In the genomic region with DNA sequence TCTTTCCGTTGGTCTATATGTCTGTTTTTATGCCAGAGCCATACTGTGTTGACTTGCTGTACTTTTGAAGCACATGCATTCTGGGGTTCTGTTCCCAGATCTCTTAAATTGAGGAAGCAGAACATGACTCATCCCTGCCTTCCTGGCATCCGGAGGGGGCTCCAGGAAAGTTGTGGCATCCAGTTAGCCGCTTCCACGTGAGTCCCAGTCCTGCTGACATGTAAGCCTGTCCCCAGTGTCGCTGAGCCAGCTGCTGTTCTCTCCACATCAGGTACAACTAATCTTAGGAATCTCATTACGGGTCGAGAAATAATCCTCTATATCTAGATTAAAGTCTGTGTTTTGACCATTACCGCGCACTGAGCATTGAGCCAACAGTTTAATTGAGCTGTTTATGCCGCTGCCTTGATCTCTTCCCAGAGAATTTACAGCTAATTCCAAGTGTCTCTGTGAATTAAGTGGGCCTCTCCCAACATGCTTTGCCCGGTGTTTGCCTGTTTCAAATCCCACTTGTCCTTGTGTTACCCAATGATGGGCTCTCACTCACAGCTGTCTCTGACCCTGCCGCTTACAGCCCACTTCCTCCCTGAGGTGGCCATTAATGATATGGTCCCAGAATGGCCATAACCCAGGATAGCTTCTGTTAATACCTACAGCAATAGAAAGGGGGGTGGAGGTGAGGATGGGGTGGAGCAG, we compare ENCODE assay signal across 13 cellular contexts. TPM values are rescaled to one million over a fixed set of nuclear protein-coding genes. Genes with fewer than 3 reads are reported as not detected.
DNase-seq lines count a peak whose midpoint lies in the region; ATAC-seq, FAIRE-seq and TF ChIP-seq lines count a peak whose summit lies in the region.
"Had no signal": no experiment of that assay in that cellular context is flagged by ENCODE, and none has a peak within 500 bp of the region (broad histone marks: within the 10 kb centered on the region; RNA-seq: fewer than 3 reads in every experiment).

No MANE protein-coding gene starts in this region.

- no peak overlapping the region for H3K4me3 Mint-ChIP-seq in endodermal cell
- H3K4me3 Mint-ChIP-seq in Calu3 (ENCODE audit: low read depth, unreplicated experiment), result no peak overlapping the region
- H3K4me3 Mint-ChIP-seq in progenitor cell of endocrine pancreas (ENCODE audit: low read depth), result no peak overlapping the region

- H3K27ac ChIP-seq in endodermal cell (ENCODE audit: low read depth, low read length), result no peak overlapping the region
- H3K27ac ChIP-seq in pancreas, result peak overlapping the region in 1 of 4 donors; percentile 17
- H3K27ac ChIP-seq: BLaER1 treated with 17β-estradiol and CSF1 and Interleukin-3, amounts not matched to agents 10 nM and 100 nM; epithelial cell of prostate had no signal

- intact Hi-C loops in pancreas (cut with DNase I) (loop anchor here in 2 of 3 donors (10.0 kb wide), 2 partner anchors 155 to 275 kb away; no protein-coding TSS in a partner anchor), Calu3 (cut with micrococcal nuclease; ENCODE audit: unreplicated experiment) (loop anchor here (10.0 kb wide), 1 partner anchor 185 kb away; no protein-coding TSS in a partner anchor)

- H3K9me3 Mint-ChIP-seq in endodermal cell (peaks cover 6% of the 10 kb centered on the region), Calu3 (ENCODE audit: low read depth, unreplicated experiment) (no peaks in the 10 kb centered on the region), progenitor cell of endocrine pancreas (ENCODE audit: low read depth) (peaks cover 12% of the 10 kb centered on the region)

- H3K4me1 ChIP-seq in endodermal cell (ENCODE audit: control insufficient read depth, insufficient read depth, low read length) (peaks cover 11% of the 10 kb centered on the region), pancreas (peaks cover 0 to 4% (median 0%) of the 10 kb centered on the region in 3 donors)

- H3K36me3 ChIP-seq in endodermal cell (ENCODE audit: control insufficient read depth, insufficient read depth, low read length) (no peaks in the 10 kb centered on the region), pancreas (no peaks in the 10 kb centered on the region)
- H3K36me3 ChIP-seq: BLaER1 treated with 17β-estradiol and CSF1 and Interleukin-3, amounts not matched to agents 10 nM and 100 nM had no signal

- no peak for TF ChIP-seq CTCF in D721Med (IDR thresholded peaks at IDR 0.05; ENCODE audit: insufficient read depth, missing control alignments)
- TF ChIP-seq CTCF in endodermal cell (conservative IDR thresholded peaks at IDR 0.05), result no peak
- TF ChIP-seq CTCF in pancreas (IDR thresholded peaks at IDR 0.05), result no peak
- no peak for TF ChIP-seq CTCF in Calu3 (IDR thresholded peaks at IDR 0.05; ENCODE audit: unreplicated experiment)
- TF ChIP-seq CTCF in progenitor cell of endocrine pancreas (IDR thresholded peaks at IDR 0.05; ENCODE audit: unreplicated experiment), result no peak

- WGBS in endodermal cell (ENCODE audit: insufficient coverage in 1 of 2, insufficient read length in 1 of 2), 2 experiments, result 91% methylated on average over 11 to 12 of the region's 12 CpGs
- 77 to 80% methylated on average over 12 of the region's 12 CpGs for WGBS in pancreas, 2 donors

- ATAC-seq in pancreas (peak in 3 of 4 donors; percentile 31 to 78 (median 44)), GM21529 (IDR thresholded peaks at IDR 0.05; ENCODE audit: unreplicated experiment) (no peak), HG03025 (IDR thresholded peaks at IDR 0.05; ENCODE audit: low FRiP score, unreplicated experiment) (no peak)

- H3K27me3 Mint-ChIP-seq in endodermal cell (ENCODE audit: insufficient read depth) (peaks cover 2% of the 10 kb centered on the region), Calu3 (ENCODE audit: unreplicated experiment) (no peaks in the 10 kb centered on the region), progenitor cell of endocrine pancreas (no peaks in the 10 kb centered on the region)

- no TSS peak for BruUV-seq in Calu3 (replicated peaks; lab: Mats Ljungman, UMichigan)

- CTCF ChIA-PET in Calu3 (lab: Charles Lee), result interaction anchor here (0.7 kb wide), 1 partner anchor 62 kb away, joined by 3 read pairs; no protein-coding TSS in a partner anchor

- DNase-seq in D721Med (ENCODE audit: insufficient read length, low spot score), result peak; percentile 63
- DNase-seq in NCI-H446 treated with DMSO at 0.1 percent for 48 hours (lab: John Stamatoyannopoulos, UW), result peak; percentile 49
- peak; percentile 54 for DNase-seq in endodermal cell
- DNase-seq in pancreas, result no peak
- DNase-seq in Calu3, result no peak
- no peak for DNase-seq in progenitor cell of endocrine pancreas (ENCODE audit: low spot score, unreplicated experiment)
- DNase-seq: islet precursor cell, NCI-H146, nucleus accumbens had no signal

- FAIRE-seq in D721Med (lab: Jason Lieb, UNC), result peak; percentile 92
- FAIRE-seq in pancreas (lab: Jason Lieb, UNC), result no peak

- H3K4me1 Mint-ChIP-seq in endodermal cell (peaks cover 49% of the 10 kb centered on the region), Calu3 (ENCODE audit: low read depth, unreplicated experiment) (peaks cover 17% of the 10 kb centered on the region), progenitor cell of endocrine pancreas (ENCODE audit: low read depth) (peaks cover 6% of the 10 kb centered on the region)

- H3K36me3 Mint-ChIP-seq in endodermal cell (ENCODE audit: low read depth) (no peaks in the 10 kb centered on the region), Calu3 (ENCODE audit: insufficient read depth, unreplicated experiment) (no peaks in the 10 kb centered on the region), progenitor cell of endocrine pancreas (ENCODE audit: insufficient read depth) (no peaks in the 10 kb centered on the region)

- H3K9me3 ChIP-seq in endodermal cell (ENCODE audit: control insufficient read depth, low read length) (no peaks in the 10 kb centered on the region), pancreas (no peaks in the 10 kb centered on the region)

- no peaks in the 10 kb centered on the region for H3K27me3 ChIP-seq in endodermal cell (ENCODE audit: control insufficient read depth, insufficient read depth, low read length, poor library complexity, severe bottlenecking)
- no peaks in the 10 kb centered on the region for H3K27me3 ChIP-seq in pancreas
- H3K27me3 ChIP-seq: BLaER1 treated with 17β-estradiol and CSF1 and Interleukin-3, amounts not matched to agents 10 nM and 100 nM had no signal

- H3K27ac Mint-ChIP-seq in endodermal cell (no peak overlapping the region), Calu3 (ENCODE audit: unreplicated experiment) (no peak overlapping the region), progenitor cell of endocrine pancreas (no peak overlapping the region)

- H3K9ac ChIP-seq in endodermal cell (ENCODE audit: extremely low read depth, low read length, poor library complexity, severe bottlenecking), result no peak overlapping the region
- H3K9ac ChIP-seq: BLaER1 treated with 17β-estradiol and CSF1 and Interleukin-3, amounts not matched to agents 10 nM and 100 nM had no signal

- no peak overlapping the region for H3K4me3 ChIP-seq in endodermal cell (ENCODE audit: low read length)
- H3K4me3 ChIP-seq in pancreas, result no peak overlapping the region
- H3K4me3 ChIP-seq: BLaER1 treated with 17β-estradiol and CSF1 and Interleukin-3, amounts not matched to agents 10 nM and 100 nM had no signal

RNA-seq across cellular contexts. Expression of a gene that starts 10.5 kb away (rescaled TPM):
- 10 to 100 TPM; 28.1 to 38.1 TPM for total RNA-seq in endodermal cell
- 10.8 TPM for polyA plus RNA-seq in endodermal cell (2013, experiment 1 of 2)
- polyA plus RNA-seq in endodermal cell (2013, experiment 2 of 2), result 12.5 TPM
- 10 to 100 TPM; 13.9 to 24.2 (median 22.7) TPM for total RNA-seq in pancreas
- 10 to 100 TPM; 11.5 to 12.4 TPM for polyA plus RNA-seq in pancreas
- total RNA-seq in Calu3 (2022), result 7.6 and 8.7 TPM in 2 replicates
- 22.5 and 23.9 TPM in 2 replicates for total RNA-seq in progenitor cell of endocrine pancreas

Comparison
In these comparisons a context has a peak if more than half of its experiments do, and no peak if none do; other contexts are left out.
1. DNase-seq: peak in D721Med (single experiment), NCI-H446 treated with DMSO at 0.1 percent for 48 hours (single experiment) and endodermal cell (single experiment); none in pancreas (0 of 6), Calu3 (single experiment) and progenitor cell of endocrine pancreas (single experiment).
2. ATAC-seq: peak in pancreas (3 of 4); none in GM21529 (single experiment) and HG03025 (single experiment).